In the genomic region with DNA sequence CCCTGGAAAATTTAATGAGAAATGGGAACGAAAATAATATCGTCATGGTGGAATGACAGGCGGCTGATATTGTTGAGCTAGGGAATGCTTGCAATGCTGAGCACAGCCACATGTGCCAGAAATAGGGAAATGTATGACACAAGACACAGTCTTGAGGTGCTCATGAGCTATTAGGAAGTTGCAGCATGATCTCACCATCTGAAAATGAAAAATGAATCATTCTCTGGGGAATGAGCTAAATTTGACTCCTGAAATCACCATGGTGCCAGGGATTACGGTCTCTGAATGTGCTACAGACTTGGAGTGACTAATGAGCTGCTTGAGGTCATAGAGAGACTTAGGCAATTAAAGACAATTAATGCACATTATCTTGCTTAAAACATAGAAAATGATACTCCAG, we compare ENCODE assay signal across 10 cellular contexts.
DNase-seq lines count a peak whose midpoint lies in the region; ATAC-seq and TF ChIP-seq lines count a peak whose summit lies in the region.
"Had no signal": no experiment of that assay in that cellular context is flagged by ENCODE, and none has a peak within 500 bp of the region (broad histone marks: within the 10 kb centered on the region; RNA-seq: fewer than 3 reads in every experiment).

No MANE protein-coding gene starts in this region.

- no peaks in the 10 kb centered on the region; the same call in 1 of the 2 replicates for H3K9me2 ChIP-seq in GM23248 (ENCODE audit: insufficient read depth)

- H4K20me1 ChIP-seq in GM23248 (ENCODE audit: insufficient read depth) = no peaks in the 10 kb centered on the region

- no peaks in the 10 kb centered on the region for H3F3A ChIP-seq in GM23248 (ENCODE audit: insufficient read depth)

- ATAC-seq in psoas muscle (peak in 3 of 4 donors; percentile 11 to 56 (median 21)), GM21423 (IDR thresholded peaks at IDR 0.05; ENCODE audit: unreplicated experiment) (no peak)

- intact Hi-C loops in psoas muscle (cut with DNase I) = no loop called here

- H3K27me3 ChIP-seq in GM23248 (replicated peaks; ENCODE audit: insufficient read depth) = no peaks in the 10 kb centered on the region
- H3K27me3 ChIP-seq in psoas muscle (ENCODE audit: insufficient read depth in 3 of 3, low read length in 2 of 3) = no peaks in the 10 kb centered on the region
- H3K27me3 ChIP-seq: Peyer's patch, vagina had no signal

- DNase-seq in GM23248 (peak; percentile 58), NCI-H460 (ENCODE audit: extremely low read depth, low read depth) (peak; percentile 56), epithelial cell of proximal tubule (ENCODE audit: low read depth) (peak; percentile 19), psoas muscle (no peak), NCI-H526 (lab: John Stamatoyannopoulos, UW) (no peak), HuH-7.5 (ENCODE audit: low spot score) (no peak)
- DNase-seq: activated naive CD4-positive, alpha-beta T cell treated with Interleukin-2 at 50 U/mL for 16 hours; Peyer's patch had no signal

- H3K27ac ChIP-seq in GM23248 (0 out of 2 replicates have a peak overlapping the region, but pooled peaks have one; percentile 18), psoas muscle (no peak overlapping the region)
- H3K27ac ChIP-seq: Peyer's patch, vagina had no signal

- no peak overlapping the region for H3K4me2 ChIP-seq in GM23248 (ENCODE audit: unreplicated experiment)

- 1 to 7% methylated on average over 4 of the region's 4 CpGs for WGBS in GM23248 (ENCODE audit: low coverage in 1 of 2, low lambda C conversion rate in 2 of 2, missing lambda C conversion rate in 2 of 2), 2 experiments
- WGBS in psoas muscle, 3 donors = 30 to 37% (median 34%) methylated on average over 4 of the region's 4 CpGs

- TF ChIP-seq CTCF in epithelial cell of proximal tubule (conservative IDR thresholded peaks at IDR 0.05; ENCODE audit: low read depth, low read length) = no peak
- no peak for TF ChIP-seq CTCF in psoas muscle (IDR thresholded peaks at IDR 0.05)

- in situ Hi-C loops in GM23248 (cut with MboI) = no loop called here

- H3K36me3 ChIP-seq in GM23248 (ENCODE audit: low read depth) (no peaks in the 10 kb centered on the region), psoas muscle (ENCODE audit: insufficient read depth in 1 of 2, low read depth in 1 of 2) (no peaks in the 10 kb centered on the region)
- H3K36me3 ChIP-seq: Peyer's patch, vagina had no signal

- no peaks in the 10 kb centered on the region for H3K79me2 ChIP-seq in GM23248 (ENCODE audit: insufficient read depth)

- H2AFZ ChIP-seq in GM23248 = no peak overlapping the region

- H3K9me3 ChIP-seq in GM23248 (ENCODE audit: low read depth) (no peaks in the 10 kb centered on the region), psoas muscle (no peaks in the 10 kb centered on the region)
- H3K9me3 ChIP-seq: Peyer's patch, vagina had no signal

- H3K4me3 ChIP-seq in GM23248 (no peak overlapping the region), epithelial cell of proximal tubule (ENCODE audit: low read depth, low read length) (no peak overlapping the region), psoas muscle (no peak overlapping the region)
- H3K4me3 ChIP-seq: Peyer's patch, vagina had no signal

- H3K4me1 ChIP-seq in GM23248 (ENCODE audit: insufficient read depth) (no peaks in the 10 kb centered on the region), psoas muscle (no peaks in the 10 kb centered on the region)
- H3K4me1 ChIP-seq: Peyer's patch, vagina had no signal

- H3K9ac ChIP-seq in GM23248 = no peak overlapping the region

Comparison
In these comparisons a context has a peak if more than half of its experiments do, and no peak if none do; other contexts are left out.
1. DNase-seq: peak in GM23248 (single experiment), NCI-H460 (single experiment) and epithelial cell of proximal tubule (single experiment); none in psoas muscle (0 of 2), NCI-H526 (0 of 2) and HuH-7.5 (single experiment).